In the genomic region with DNA sequence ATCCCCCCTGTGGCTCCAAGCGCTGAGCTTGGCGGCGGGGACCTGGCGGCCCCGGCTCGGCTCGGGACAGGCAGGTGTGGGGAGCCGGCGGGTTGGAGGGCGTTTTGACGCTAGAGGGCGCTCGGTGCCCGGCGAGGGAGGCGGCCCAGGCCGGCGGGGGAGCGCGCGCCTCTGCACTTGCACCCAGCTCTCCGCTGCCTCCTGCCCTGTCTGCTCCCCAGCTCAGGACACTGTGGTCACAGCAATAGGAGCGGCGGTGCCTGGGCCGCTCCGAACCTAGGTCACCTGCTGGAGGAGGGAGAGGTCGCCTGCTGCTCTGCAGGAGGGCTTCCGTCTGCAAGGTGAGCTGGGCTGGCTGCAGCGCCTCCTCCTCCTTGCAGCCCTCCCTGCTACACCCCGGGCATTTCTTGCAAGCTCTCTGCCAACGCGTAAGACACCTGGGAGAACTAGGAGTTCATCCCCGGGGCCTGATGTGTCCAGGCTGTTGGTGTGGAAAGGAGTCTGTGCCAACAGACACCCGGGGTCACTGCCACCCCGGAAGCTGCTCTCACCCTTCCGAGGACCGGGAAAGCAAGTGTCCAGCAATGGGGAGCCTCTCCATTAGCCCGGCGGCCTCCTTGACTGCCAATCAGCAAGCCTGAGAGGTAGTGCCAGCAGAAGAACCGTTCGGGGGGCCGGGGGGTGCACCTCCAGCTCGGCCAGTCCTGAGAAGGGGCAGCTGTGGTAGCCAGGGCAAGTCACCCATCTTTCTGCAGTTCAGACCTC, we compare ENCODE assay signal across 10 cellular contexts.
DNase-seq lines count a peak whose midpoint lies in the region; ATAC-seq and TF ChIP-seq lines count a peak whose summit lies in the region.
"Had no signal": no experiment of that assay in that cellular context is flagged by ENCODE, and none has a peak within 500 bp of the region (broad histone marks: within the 10 kb centered on the region; RNA-seq: fewer than 3 reads in every experiment).

No MANE protein-coding gene starts in this region.

- TF ChIP-seq CTCF in sigmoid colon (IDR thresholded peaks at IDR 0.05) = peak in 3 of 4 experiments; percentile 14 to 40 (median 17)

- peaks cover 9% of the 10 kb centered on the region for H3K27me3 Mint-ChIP-seq in activated T-helper 17 cell treated with anti-CD3 and anti-CD28 coated beads, Interleukin-2, amount 50 U/mL, for 72 hours

- DNase-seq in DMS53 (lab: John Stamatoyannopoulos, UW) (peak; percentile 51), DMS53 treated with DMSO at 0.1 percent for 48 hours (lab: John Stamatoyannopoulos, UW; ENCODE audit: unreplicated experiment) (no peak), NCI-H1092 (lab: John Stamatoyannopoulos, UW) (peak; percentile 11), right cardiac atrium (peak; percentile 30 to 76 (median 61)), sigmoid colon (no peak), NCI-H345 (lab: John Stamatoyannopoulos, UW) (no peak)

- H3K9me3 Mint-ChIP-seq in activated T-helper 17 cell treated with anti-CD3 and anti-CD28 coated beads, Interleukin-2, amount 50 U/mL, for 72 hours = peaks cover 4% of the 10 kb centered on the region

- H3K27ac ChIP-seq in right cardiac atrium (ENCODE audit: low read length) (no peak overlapping the region), sigmoid colon (no peak overlapping the region)
- H3K27ac ChIP-seq: parathyroid adenoma had no signal

- no peaks in the 10 kb centered on the region for H3K27me3 ChIP-seq in right cardiac atrium (ENCODE audit: control insufficient read depth, insufficient read depth)
- peaks cover 4 to 40% (median 16%) of the 10 kb centered on the region in 3 donors for H3K27me3 ChIP-seq in sigmoid colon

- H3K4me3 ChIP-seq in right cardiac atrium (ENCODE audit: low read length) (no peak overlapping the region), sigmoid colon (no peak overlapping the region)

- H3K9me3 ChIP-seq in right cardiac atrium (ENCODE audit: control insufficient read depth, low read length) (no peaks in the 10 kb centered on the region), sigmoid colon (peaks cover 0 to 3% (median under 1%) of the 10 kb centered on the region in 4 donors)

- no peaks in the 10 kb centered on the region for H3K36me3 ChIP-seq in sigmoid colon

- no peaks in the 10 kb centered on the region for H3K4me1 Mint-ChIP-seq in activated T-helper 17 cell treated with anti-CD3 and anti-CD28 coated beads, Interleukin-2, amount 50 U/mL, for 72 hours

- no peak overlapping the region for H3K27ac Mint-ChIP-seq in activated T-helper 17 cell treated with anti-CD3 and anti-CD28 coated beads, Interleukin-2, amount 50 U/mL, for 72 hours
- H3K27ac Mint-ChIP-seq: T-helper 1 cell treated with Interleukin-12 subunit alpha and Interleukin-12 subunit beta and Interleukin-4 antibody, amounts not matched to agents 30 μg/mL and 1 μg/mL, for 36 hours had no signal

- no peak for TF ChIP-seq EP300 in sigmoid colon (IDR thresholded peaks at IDR 0.05)

- no peak overlapping the region for H3K4me3 Mint-ChIP-seq in activated T-helper 17 cell treated with anti-CD3 and anti-CD28 coated beads, Interleukin-2, amount 50 U/mL, for 72 hours
- H3K4me3 Mint-ChIP-seq: T-helper 1 cell treated with Interleukin-12 subunit alpha and Interleukin-12 subunit beta and Interleukin-4 antibody, amounts not matched to agents 30 μg/mL and 1 μg/mL, for 36 hours had no signal

- H3K4me1 ChIP-seq in right cardiac atrium (ENCODE audit: control insufficient read depth, insufficient read depth, low read length) = no peaks in the 10 kb centered on the region
- H3K4me1 ChIP-seq in sigmoid colon = peaks cover 0 to 9% (median 6%) of the 10 kb centered on the region in 4 donors
- H3K4me1 ChIP-seq: parathyroid adenoma had no signal

- no peak for TF ChIP-seq POLR2A in sigmoid colon (IDR thresholded peaks at IDR 0.05)

- no peaks in the 10 kb centered on the region for H3K36me3 Mint-ChIP-seq in activated T-helper 17 cell treated with anti-CD3 and anti-CD28 coated beads, Interleukin-2, amount 50 U/mL, for 72 hours (ENCODE audit: low read depth)

- intact Hi-C loops in right cardiac atrium (cut with DNase I) (loop anchor here in 1 of 4 donors (10.0 kb wide), 1 partner anchor 742 kb away; no protein-coding TSS in a partner anchor), sigmoid colon (cut with DNase I) (no loop called here)

- peak; percentile 50 for ATAC-seq in activated T-helper 17 cell treated with anti-CD3 and anti-CD28 coated beads, Interleukin-2, amount 50 U/mL, for 72 hours (replicated peaks)
- ATAC-seq in right cardiac atrium = peak; percentile 64 to 72
- no peak for ATAC-seq in GM18873 (IDR thresholded peaks at IDR 0.05; ENCODE audit: low FRiP score, unreplicated experiment)

- WGBS in right cardiac atrium = 15% methylated on average over 43 of the region's 43 CpGs
- 17 to 18% methylated on average over 43 of the region's 43 CpGs for WGBS in sigmoid colon, 2 donors

Comparison
In these comparisons a context has a peak if more than half of its experiments do, and no peak if none do; other contexts are left out.
1. DNase-seq: peak in DMS53 (single experiment), NCI-H1092 (single experiment) and right cardiac atrium (3 of 3); none in DMS53 treated with DMSO at 0.1 percent for 48 hours (single experiment), sigmoid colon (single experiment) and NCI-H345 (single experiment).